In the genomic region with DNA sequence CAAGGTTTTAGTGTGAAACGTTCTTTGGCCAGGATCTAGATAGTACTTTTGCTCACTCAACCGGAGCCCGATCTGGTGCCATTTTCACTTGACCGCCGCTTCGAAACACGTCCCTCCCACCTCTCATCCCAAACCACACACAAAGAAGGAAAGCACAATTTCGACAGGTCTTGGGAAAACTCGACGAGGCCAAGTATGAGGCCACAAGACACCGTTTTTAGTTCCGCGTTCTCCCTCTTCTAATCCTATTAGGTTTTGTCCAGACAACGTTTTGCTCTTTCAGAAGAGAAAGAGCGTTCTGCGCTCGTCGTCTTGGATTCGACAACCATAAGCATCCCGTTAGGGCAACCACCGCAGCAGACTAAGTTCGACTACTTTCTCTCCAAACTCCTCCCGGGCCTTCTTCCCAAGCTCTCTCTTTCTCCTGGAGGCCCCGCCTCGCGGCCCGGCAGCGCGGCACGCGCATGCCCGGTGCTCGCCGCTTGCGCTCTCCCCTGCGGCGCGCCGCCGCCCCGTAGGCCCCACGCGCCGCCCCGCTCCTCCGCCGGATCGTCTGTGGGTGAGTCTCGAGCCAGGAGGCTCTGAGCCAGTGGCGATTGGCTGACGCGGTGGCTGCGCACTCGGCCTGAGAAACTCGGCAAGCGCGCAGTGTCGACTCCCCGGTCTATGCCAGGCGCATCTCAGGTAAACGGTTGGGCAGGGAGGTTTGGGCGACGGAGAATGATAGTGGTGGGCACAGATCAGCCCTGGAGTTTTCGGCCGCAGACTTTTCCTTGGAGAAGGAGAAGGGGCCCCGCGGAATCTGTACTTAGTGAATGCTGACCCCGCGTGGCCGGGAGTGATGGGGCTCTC, we compare ENCODE assay signal across 8 cellular contexts. TPM values are rescaled to one million over a fixed set of nuclear protein-coding genes. Genes with fewer than 3 reads are reported as not detected.
DNase-seq lines count a peak whose midpoint lies in the region; ATAC-seq and TF ChIP-seq lines count a peak whose summit lies in the region.

A gene with protein sequence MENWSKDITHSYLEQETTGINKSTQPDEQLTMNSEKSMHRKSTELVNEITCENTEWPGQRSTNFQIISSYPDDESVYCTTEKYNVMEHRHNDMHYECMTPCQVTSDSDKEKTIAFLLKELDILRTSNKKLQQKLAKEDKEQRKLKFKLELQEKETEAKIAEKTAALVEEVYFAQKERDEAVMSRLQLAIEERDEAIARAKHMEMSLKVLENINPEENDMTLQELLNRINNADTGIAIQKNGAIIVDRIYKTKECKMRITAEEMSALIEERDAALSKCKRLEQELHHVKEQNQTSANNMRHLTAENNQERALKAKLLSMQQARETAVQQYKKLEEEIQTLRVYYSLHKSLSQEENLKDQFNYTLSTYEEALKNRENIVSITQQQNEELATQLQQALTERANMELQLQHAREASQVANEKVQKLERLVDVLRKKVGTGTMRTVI (plus strand): TSS at position 517 of the 852 bp plus-strand sequence. CDS start 49,952 bp downstream, outside the sequence.

- no peaks in the 10 kb centered on the region for H4K20me1 ChIP-seq in PC-9 (ENCODE audit: insufficient read depth)

- peak within 1 kb of the TSS; percentile 74 for H3K27ac ChIP-seq in PC-9

- no peak for TF ChIP-seq CTCF in PC-9 (conservative IDR thresholded peaks at IDR 0.05)
- TF ChIP-seq CTCF in MCF 10A (IDR thresholded peaks at IDR 0.05; ENCODE audit: unreplicated experiment) = no peak

- peaks cover 8% of the 10 kb centered on the region; the same call in 1 of the 2 replicates for H3K4me1 ChIP-seq in PC-9 (replicated peaks; ENCODE audit: insufficient read depth)

- peaks cover 6% of the 10 kb centered on the region for H3K36me3 Mint-ChIP-seq in MCF 10A (ENCODE audit: insufficient read depth, unreplicated experiment)

- CTCF ChIA-PET in PC-9 (lab: Charles Lee) = no interaction called here
- CTCF ChIA-PET in MCF 10A (lab: Yijun Ruan, JAX) = interaction anchor here (0.6 to 1.5 kb wide), 10 partner anchors 9 to 839 kb away, joined by 3 to 7 read pairs (median 4); no protein-coding TSS in a partner anchor

- peak within 1 kb of the TSS; percentile 67 for H3K4me3 ChIP-seq in PC-9

- peak within 1 kb of the TSS; percentile 99 for H3K27ac Mint-ChIP-seq in MCF 10A (ENCODE audit: low read depth, unreplicated experiment)

- H3K4me2 ChIP-seq in PC-9 = peak within 1 kb of the TSS; percentile 90

- H3K27me3 ChIP-seq in PC-9 (ENCODE audit: insufficient read depth, low read depth) = no peaks in the 10 kb centered on the region

- peaks cover 10% of the 10 kb centered on the region for H3K4me1 Mint-ChIP-seq in MCF 10A (ENCODE audit: insufficient read depth, unreplicated experiment)

- H3K36me3 ChIP-seq in PC-9 (ENCODE audit: low read depth) = no peaks in the 10 kb centered on the region

- H3K9me3 Mint-ChIP-seq in MCF 10A (ENCODE audit: unreplicated experiment) = no peaks in the 10 kb centered on the region

- H3K4me3 Mint-ChIP-seq in MCF 10A (ENCODE audit: unreplicated experiment) = peak within 1 kb of the TSS; percentile 95

- ATAC-seq in HG02973 (IDR thresholded peaks at IDR 0.05; ENCODE audit: unreplicated experiment) = no peak

- DNase-seq in Ammon's horn (ENCODE audit: low spot score) = peak; percentile 88
- DNase-seq in HS-27A (ENCODE audit: low read depth) = peak; percentile 83
- peak; percentile 63 to 86 for DNase-seq in PC-9
- peak; percentile 85 for DNase-seq in MCF 10A (ENCODE audit: unreplicated experiment)
- peak; percentile 25 for DNase-seq in iPS DF 4.7 (ENCODE audit: extremely low read depth, low spot score)
- peak; percentile 75 for DNase-seq in pulmonary artery endothelial cell (ENCODE audit: low read depth, low spot score)
- no peak for DNase-seq in cortex of kidney (lab: John Stamatoyannopoulos, UW)

- no peaks in the 10 kb centered on the region for H3K9me2 ChIP-seq in PC-9 (ENCODE audit: insufficient read depth)

- H2AFZ ChIP-seq in PC-9 = peak within 1 kb of the TSS; percentile 88

- POLR2A ChIA-PET in PC-9 (lab: Charles Lee; ENCODE audit: unreplicated experiment) = interaction anchor here (0.6 kb wide), 2 partner anchors 389 to 1202 kb away, joined by 3 to 4 read pairs; no protein-coding TSS in a partner anchor
- POLR2A ChIA-PET in MCF 10A (lab: Yijun Ruan, JAX) = interaction anchor here (0.6 to 4.8 kb wide), 15 partner anchors 11 to 1560 kb away, joined by 3 to 44 read pairs (median 3); partner anchors contain the start of genes FOXA1, PAX9 and SLC25A21

- BruUV-seq in PC-9 (replicated peaks; lab: Mats Ljungman, UMichigan) (TSS peak; percentile 98), MCF 10A (replicated peaks; lab: Mats Ljungman, UMichigan) (no TSS peak)

- no peaks in the 10 kb centered on the region for H3F3A ChIP-seq in PC-9 (ENCODE audit: insufficient read depth, low read depth)

- H3K79me2 ChIP-seq in PC-9 (ENCODE audit: low read depth) = peaks cover 7% of the 10 kb centered on the region; the same call in 1 of the 2 replicates

- H3K27me3 Mint-ChIP-seq in MCF 10A (ENCODE audit: insufficient read depth, unreplicated experiment) = no peaks in the 10 kb centered on the region

- intact Hi-C loops in PC-9 (cut with micrococcal nuclease; ENCODE audit: unreplicated experiment) = loop anchor here (2.0 kb wide), 1 partner anchor 25 kb away; the partner anchor contains the start of gene SLC25A21
- intact Hi-C loops in MCF 10A (cut with micrococcal nuclease) = loop anchor here (1.0 kb wide), 1 partner anchor 25 kb away; the partner anchor contains the start of gene SLC25A21

- no peaks in the 10 kb centered on the region for H3K9me3 ChIP-seq in PC-9 (ENCODE audit: insufficient read depth, low read depth)

RNA-seq across cellular contexts. Expression of the gene that starts here (rescaled TPM):
- 12.1 and 13.1 TPM in 2 replicates for total RNA-seq in PC-9 (2021)
- 16.0 and 16.3 TPM in 2 replicates for total RNA-seq in MCF 10A (2022)
- 23.7 and 26.3 TPM in 2 replicates for total RNA-seq in pulmonary artery endothelial cell
